ENCODE assay signal across 23 cellular contexts in the genomic region with DNA sequence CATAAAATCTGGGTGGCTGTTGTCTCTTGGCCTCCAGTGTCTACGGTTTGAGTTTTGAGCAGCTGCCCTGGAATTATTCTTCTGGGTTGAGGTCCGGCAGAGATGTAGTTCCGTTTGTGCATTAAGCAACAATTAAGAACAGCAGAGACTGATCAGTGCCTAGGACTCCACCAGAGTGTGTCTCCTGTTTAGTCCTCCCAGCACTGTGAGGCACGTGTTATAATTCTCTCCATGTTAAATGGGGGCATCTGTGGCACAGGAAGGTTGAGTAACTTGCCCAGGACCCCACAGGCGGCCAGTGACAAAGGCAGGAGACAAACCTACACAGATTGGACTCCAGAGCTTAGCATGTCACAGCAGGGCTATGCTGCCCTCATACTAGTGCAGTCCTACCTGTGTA.
"Had no signal": no experiment of that assay in that cellular context is flagged by ENCODE, and none has a peak within 500 bp of the region (broad histone marks: within the 10 kb centered on the region; RNA-seq: fewer than 3 reads in every experiment).

No MANE protein-coding gene starts in this region.

- H3K9me3 ChIP-seq: esophagus squamous epithelium, gastrocnemius medialis, heart right ventricle, left lung, lower lobe of right lung, mucosa of descending colon had no signal

- H3K36me3 Mint-ChIP-seq: mesothelial cell of epicardium, naive B cell had no signal

- DNase-seq: dermis blood vessel endothelial cell; dorsolateral prefrontal cortex; effector CD4-positive, alpha-beta T cell; effector memory CD4-positive, alpha-beta T cell; esophagus squamous epithelium; foreskin fibroblast; foreskin melanocyte; gastrocnemius medialis; glutamatergic neuron; heart right ventricle; hippocampal formation; left cardiac atrium; left lung; left ventricle myocardium superior; lower lobe of right lung; mesenchymal stem cell; mucosa of descending colon; naive B cell had no signal

- H3K4me1 Mint-ChIP-seq: mesothelial cell of epicardium had no signal

- H3K4me3 ChIP-seq: coronary artery, dorsolateral prefrontal cortex, esophagus squamous epithelium, gastrocnemius medialis, heart right ventricle, left lung, lower lobe of right lung, mucosa of descending colon had no signal

- H3K9me3 Mint-ChIP-seq: mesothelial cell of epicardium had no signal

- H3K36me3 ChIP-seq: esophagus squamous epithelium, gastrocnemius medialis, heart right ventricle, left lung, lower lobe of right lung had no signal

- H3K4me3 Mint-ChIP-seq: mesothelial cell of epicardium, naive B cell had no signal

- ATAC-seq: gastrocnemius medialis, heart right ventricle, left cardiac atrium, left lung, left ventricle myocardium superior, lower lobe of right lung, mucosa of descending colon had no signal

- H3K27me3 ChIP-seq: esophagus squamous epithelium, gastrocnemius medialis, heart right ventricle, left lung had no signal

- FAIRE-seq: endothelial cell of umbilical vein, islet of Langerhans, keratinocyte had no signal

- H3K27ac ChIP-seq: coronary artery, dorsolateral prefrontal cortex, esophagus squamous epithelium, gastrocnemius medialis, heart right ventricle, left lung, lower lobe of right lung had no signal

- H3K4me1 ChIP-seq: esophagus squamous epithelium, left lung, lower lobe of right lung had no signal

- H3K27ac Mint-ChIP-seq: mesothelial cell of epicardium, naive B cell had no signal
